ENCODE assay signal across 30 cellular contexts in genomic region chr12:121378736-121379135, GRCh38.
"Had no signal": no experiment of that assay in that cellular context is flagged by ENCODE, and none has a peak within 500 bp of the region (broad histone marks: within the 10 kb centered on the region; RNA-seq: fewer than 3 reads in every experiment).

No MANE protein-coding gene starts in this region.

- H3K27me3 Mint-ChIP-seq: activated CD4-positive, alpha-beta T cell treated with anti-CD3 and anti-CD28 coated beads for 36 hours; activated naive CD4-positive, alpha-beta T cell treated with anti-CD3 and anti-CD28 coated beads, Interleukin-2, amount 50 U/mL, for 24 hours had no signal

- H3K4me3 Mint-ChIP-seq: activated CD4-positive, alpha-beta memory T cell treated with anti-CD3 and anti-CD28 coated beads for 36 hours; activated CD4-positive, alpha-beta T cell treated with anti-CD3 and anti-CD28 coated beads for 36 hours; activated CD4-positive, alpha-beta T cell treated with anti-CD3 and anti-CD28 coated beads, Interleukin-2, amount 10 ng/mL, durations not matched to agents 24 days and 14 days; activated CD8-positive, alpha-beta memory T cell treated with anti-CD3 and anti-CD28 coated beads, Interleukin-2, amount 10 ng/mL, durations not matched to agents 7 days and 5 days; activated CD8-positive, alpha-beta T cell treated with anti-CD3 and anti-CD28 coated beads, Interleukin-2, amount 10 ng/mL, durations not matched to agents 7 days and 5 days; activated naive CD4-positive, alpha-beta T cell treated with anti-CD3 and anti-CD28 coated beads for 36 hours; activated naive CD4-positive, alpha-beta T cell treated with anti-CD3 and anti-CD28 coated beads, Interleukin-2, amount 50 U/mL, for 24 hours; activated naive CD8-positive, alpha-beta T cell treated with anti-CD3 and anti-CD28 coated beads, Interleukin-2, amount 10 ng/mL, durations not matched to agents 7 days and 5 days; activated T-helper 1 cell treated with anti-CD3 and anti-CD28 coated beads, Interleukin-12 subunit alpha, Interleukin-12 subunit beta, Interleukin-2, Interleukin-4 antibody, amounts not matched to agents 30 ng/mL and 10 ng/mL and 1 ng/mL, durations not matched to agents 14 hours and 24 hours and 36 hours; brain; endodermal cell had no signal

- H3K4me1 Mint-ChIP-seq: activated CD4-positive, alpha-beta T cell treated with anti-CD3 and anti-CD28 coated beads for 36 hours; activated CD4-positive, alpha-beta T cell treated with anti-CD3 and anti-CD28 coated beads, Interleukin-2, amount 10 ng/mL, durations not matched to agents 24 days and 14 days; activated CD8-positive, alpha-beta memory T cell treated with anti-CD3 and anti-CD28 coated beads, Interleukin-2, amount 10 ng/mL, durations not matched to agents 7 days and 5 days; activated naive CD4-positive, alpha-beta T cell treated with anti-CD3 and anti-CD28 coated beads, Interleukin-2, amount 50 U/mL, for 24 hours; brain had no signal

- H3K36me3 Mint-ChIP-seq: activated CD4-positive, alpha-beta memory T cell treated with anti-CD3 and anti-CD28 coated beads for 36 hours; activated CD8-positive, alpha-beta memory T cell treated with anti-CD3 and anti-CD28 coated beads, Interleukin-2, amount 10 ng/mL, durations not matched to agents 7 days and 5 days; activated naive CD4-positive, alpha-beta T cell treated with anti-CD3 and anti-CD28 coated beads, Interleukin-2, amount 50 U/mL, for 24 hours; activated naive CD8-positive, alpha-beta T cell treated with anti-CD3 and anti-CD28 coated beads, Interleukin-2, amount 10 ng/mL, durations not matched to agents 7 days and 5 days; brain had no signal

- ATAC-seq: activated CD4-positive, alpha-beta T cell treated with anti-CD3 and anti-CD28 coated beads for 36 hours; activated CD8-positive, alpha-beta memory T cell treated with anti-CD3 and anti-CD28 coated beads, Interleukin-2, amount 10 ng/mL, durations not matched to agents 7 days and 5 days; activated CD8-positive, alpha-beta T cell treated with anti-CD3 and anti-CD28 coated beads, Interleukin-2, amount 10 ng/mL, durations not matched to agents 7 days and 5 days; esophagus mucosa had no signal

- H3K9me3 Mint-ChIP-seq: activated CD4-positive, alpha-beta memory T cell treated with anti-CD3 and anti-CD28 coated beads for 36 hours; activated CD4-positive, alpha-beta T cell treated with anti-CD3 and anti-CD28 coated beads, Interleukin-2, amount 10 ng/mL, durations not matched to agents 24 days and 14 days; activated naive CD4-positive, alpha-beta T cell treated with anti-CD3 and anti-CD28 coated beads for 36 hours; activated naive CD4-positive, alpha-beta T cell treated with anti-CD3 and anti-CD28 coated beads, Interleukin-2, amount 50 U/mL, for 24 hours; activated naive CD8-positive, alpha-beta T cell treated with anti-CD3 and anti-CD28 coated beads, Interleukin-2, amount 10 ng/mL, durations not matched to agents 7 days and 5 days; activated T-helper 1 cell treated with anti-CD3 and anti-CD28 coated beads, Interleukin-12 subunit alpha, Interleukin-12 subunit beta, Interleukin-2, Interleukin-4 antibody, amounts not matched to agents 30 ng/mL and 10 ng/mL and 1 ng/mL, durations not matched to agents 14 hours and 24 hours and 36 hours; activated T-helper 2 cell treated with anti-CD3 and anti-CD28 coated beads, Interferon-gamma antibody, Interleukin-2, Interleukin-4, amounts not matched to agents 10 μg/mL and 5 μg/mL and 100 μg/mL, durations not matched to agents 14 hours and 24 hours and 36 hours; brain had no signal

- H3K36me3 ChIP-seq: ascending aorta, breast epithelium, cardiac muscle cell, colonic mucosa had no signal

- H3K27me3 ChIP-seq: ascending aorta, breast epithelium, cardiac muscle cell, colonic mucosa had no signal

- FAIRE-seq: frontal cortex had no signal

- H3K4me3 ChIP-seq: ascending aorta, breast epithelium, cardiac muscle cell, colonic mucosa had no signal

- H3K27ac ChIP-seq: ascending aorta, breast epithelium, cardiac muscle cell, colonic mucosa had no signal

- H3K4me1 ChIP-seq: ascending aorta, breast epithelium, colonic mucosa had no signal

- DNase-seq: activated CD4-positive, alpha-beta memory T cell treated with anti-CD3 and anti-CD28 coated beads for 36 hours; activated CD4-positive, alpha-beta T cell treated with anti-CD3 and anti-CD28 coated beads for 36 hours; activated CD4-positive, alpha-beta T cell treated with anti-CD3 and anti-CD28 coated beads, Interleukin-2, amount 10 ng/mL, durations not matched to agents 24 days and 14 days; activated CD4-positive, CD25-positive, alpha-beta regulatory T cell; activated CD4-positive, CD25-positive, alpha-beta regulatory T cell treated with anti-CD3 and anti-CD28 coated beads, Interleukin-2, amount 50 U/mL, for 72 hours; activated CD8-positive, alpha-beta memory T cell treated with anti-CD3 and anti-CD28 coated beads, Interleukin-2, amount 10 ng/mL, durations not matched to agents 7 days and 5 days; activated CD8-positive, alpha-beta memory T cell treated with anti-CD3 and anti-CD28 coated beads, Interleukin-2, amount 50 U/mL, for 4 hours; activated CD8-positive, alpha-beta T cell treated with anti-CD3 and anti-CD28 coated beads, Interleukin-2, amount 10 ng/mL, durations not matched to agents 7 days and 5 days; activated effector memory CD4-positive, alpha-beta T cell treated with anti-CD3 and anti-CD28 coated beads, Interleukin-2, amount 50 U/mL, for 16 hours; activated naive CD4-positive, alpha-beta T cell treated with anti-CD3 and anti-CD28 coated beads for 36 hours; activated naive CD8-positive, alpha-beta T cell treated with anti-CD3 and anti-CD28 coated beads, Interleukin-2, amount 10 ng/mL, durations not matched to agents 7 days and 5 days; activated T-cell treated with anti-CD3 and anti-CD28 coated beads, Interleukin-2, amount 50 U/mL, for 1 hour; activated T-cell treated with anti-CD3 and anti-CD28 coated beads, Interleukin-2, amount 50 U/mL, for 48 hours; central memory CD4-positive, alpha-beta T cell; cerebellar nuclear complex; colonic mucosa; effector CD8-positive, alpha-beta T cell; endodermal cell; foreskin fibroblast; head of caudate nucleus; T-helper 2 cell had no signal

- H3K9me3 ChIP-seq: ascending aorta, breast epithelium, colonic mucosa had no signal

- H3K27ac Mint-ChIP-seq: activated CD4-positive, alpha-beta memory T cell treated with anti-CD3 and anti-CD28 coated beads for 36 hours; activated CD4-positive, alpha-beta T cell treated with anti-CD3 and anti-CD28 coated beads for 36 hours; activated CD4-positive, alpha-beta T cell treated with anti-CD3 and anti-CD28 coated beads, Interleukin-2, amount 10 ng/mL, durations not matched to agents 24 days and 14 days; activated CD8-positive, alpha-beta memory T cell treated with anti-CD3 and anti-CD28 coated beads, Interleukin-2, amount 10 ng/mL, durations not matched to agents 7 days and 5 days; activated CD8-positive, alpha-beta T cell treated with anti-CD3 and anti-CD28 coated beads, Interleukin-2, amount 10 ng/mL, durations not matched to agents 7 days and 5 days; activated naive CD4-positive, alpha-beta T cell treated with anti-CD3 and anti-CD28 coated beads for 36 hours; activated naive CD4-positive, alpha-beta T cell treated with anti-CD3 and anti-CD28 coated beads, Interleukin-2, amount 50 U/mL, for 24 hours; activated naive CD8-positive, alpha-beta T cell treated with anti-CD3 and anti-CD28 coated beads, Interleukin-2, amount 10 ng/mL, durations not matched to agents 7 days and 5 days; activated T-helper 1 cell treated with anti-CD3 and anti-CD28 coated beads, Interleukin-12 subunit alpha, Interleukin-12 subunit beta, Interleukin-2, Interleukin-4 antibody, amounts not matched to agents 30 ng/mL and 10 ng/mL and 1 ng/mL, durations not matched to agents 14 hours and 24 hours and 36 hours; activated T-helper 2 cell treated with anti-CD3 and anti-CD28 coated beads, Interferon-gamma antibody, Interleukin-2, Interleukin-4, amounts not matched to agents 10 μg/mL and 5 μg/mL and 100 μg/mL, durations not matched to agents 14 hours and 24 hours and 36 hours; brain; endodermal cell had no signal
